In genomic region chr6:29005183-29005885, GRCh38 we compare ENCODE assay signal across 9 cellular contexts. TPM values are rescaled to one million over a fixed set of nuclear protein-coding genes. Genes with fewer than 3 reads are reported as not detected.
DNase-seq lines count a peak whose midpoint lies in the region; ATAC-seq and TF ChIP-seq lines count a peak whose summit lies in the region.
"Had no signal": no experiment of that assay in that cellular context is flagged by ENCODE, and none has a peak within 500 bp of the region (broad histone marks: within the 10 kb centered on the region; RNA-seq: fewer than 3 reads in every experiment).

ZNF311 (minus strand) TSS chr6:29005315; CDS start chr6:29003954, 1,361 bp downstream.

- peaks cover 11% of the 10 kb centered on the region for H3K9me3 Mint-ChIP-seq in activated naive CD8-positive, alpha-beta T cell treated with anti-CD3 and anti-CD28 coated beads, Interleukin-2, amount 50 U/mL, for 24 hours

- no peaks in the 10 kb centered on the region for H3K9me3 ChIP-seq in left ventricle myocardium inferior (replicated peaks)
- no peaks in the 10 kb centered on the region for H3K9me3 ChIP-seq in prostate gland
- H3K9me3 ChIP-seq: SJSA1 had no signal

- H3K4me3 Mint-ChIP-seq in activated naive CD8-positive, alpha-beta T cell treated with anti-CD3 and anti-CD28 coated beads, Interleukin-2, amount 50 U/mL, for 24 hours = peak within 1 kb of the TSS; percentile 77

- H3K36me3 ChIP-seq in left ventricle myocardium inferior (no peaks in the 10 kb centered on the region), prostate gland (no peaks in the 10 kb centered on the region)
- H3K36me3 ChIP-seq: SJSA1 had no signal

- WGBS in prostate gland = 5% methylated on average over 29 of the region's 29 CpGs

- DNase-seq in ELR (ENCODE audit: low read depth) = peak; percentile 62
- DNase-seq in NCI-H526 (lab: John Stamatoyannopoulos, UW) = peak; percentile 7 to 49
- DNase-seq in activated naive CD8-positive, alpha-beta T cell treated with anti-CD3 and anti-CD28 coated beads, Interleukin-2, amount 50 U/mL, for 24 hours = peak; percentile 38
- peak; percentile 55 for DNase-seq in left ventricle myocardium inferior
- DNase-seq in prostate gland (ENCODE audit: low spot score) = peak; percentile 46

- ATAC-seq in activated naive CD8-positive, alpha-beta T cell treated with anti-CD3 and anti-CD28 coated beads, Interleukin-2, amount 50 U/mL, for 24 hours = peak; percentile 90
- ATAC-seq in HG03439 (IDR thresholded peaks at IDR 0.05; ENCODE audit: unreplicated experiment) (no peak), HG02973 (IDR thresholded peaks at IDR 0.05; ENCODE audit: unreplicated experiment) (no peak), HG03108 (IDR thresholded peaks at IDR 0.05; ENCODE audit: unreplicated experiment) (no peak)

- intact Hi-C loops in left ventricle myocardium inferior (cut with micrococcal nuclease) (no loop called here), prostate gland (cut with DNase I) (no loop called here)

- TF ChIP-seq CTCF in left ventricle myocardium inferior (IDR thresholded peaks at IDR 0.05; ENCODE audit: borderline replicate concordance) = no peak
- TF ChIP-seq CTCF in prostate gland (IDR thresholded peaks at IDR 0.05) = no peak

- H3K27ac Mint-ChIP-seq in activated naive CD8-positive, alpha-beta T cell treated with anti-CD3 and anti-CD28 coated beads, Interleukin-2, amount 50 U/mL, for 24 hours = peak within 1 kb of the TSS; percentile 35

- H3K4me3 ChIP-seq in left ventricle myocardium inferior (peak within 1 kb of the TSS; percentile 68), prostate gland (peak within 1 kb of the TSS; percentile 45 to 48)
- H3K4me3 ChIP-seq: SJSA1 had no signal

- H3K27me3 ChIP-seq in left ventricle myocardium inferior (ENCODE audit: low read depth) = peaks cover 37% of the 10 kb centered on the region
- no peaks in the 10 kb centered on the region for H3K27me3 ChIP-seq in prostate gland (replicated peaks; ENCODE audit: insufficient read depth)

- H3K27ac ChIP-seq in left ventricle myocardium inferior (replicated peaks) (peak within 1 kb of the TSS; percentile 80), prostate gland (peak within 1 kb of the TSS; percentile 50 to 67)
- H3K27ac ChIP-seq: SJSA1 had no signal

- peaks cover 15% of the 10 kb centered on the region for H3K27me3 Mint-ChIP-seq in activated naive CD8-positive, alpha-beta T cell treated with anti-CD3 and anti-CD28 coated beads, Interleukin-2, amount 50 U/mL, for 24 hours

- peaks cover 9% of the 10 kb centered on the region for H3K4me1 ChIP-seq in left ventricle myocardium inferior
- no peaks in the 10 kb centered on the region for H3K4me1 ChIP-seq in prostate gland (replicated peaks)
- H3K4me1 ChIP-seq: SJSA1 had no signal

- TF ChIP-seq POLR2A in prostate gland (IDR thresholded peaks at IDR 0.05) = no peak

- H3K4me1 Mint-ChIP-seq in activated naive CD8-positive, alpha-beta T cell treated with anti-CD3 and anti-CD28 coated beads, Interleukin-2, amount 50 U/mL, for 24 hours = peaks cover 13% of the 10 kb centered on the region

- no peaks in the 10 kb centered on the region for H3K36me3 Mint-ChIP-seq in activated naive CD8-positive, alpha-beta T cell treated with anti-CD3 and anti-CD28 coated beads, Interleukin-2, amount 50 U/mL, for 24 hours (ENCODE audit: low read depth)

RNA-seq across cellular contexts. Expression of gene ZNF311, which starts in this region (rescaled TPM):
- total RNA-seq in left ventricle myocardium inferior (0.36 TPM), prostate gland (1 to 10 TPM; 1.9 to 4.3 TPM)
- total RNA-seq: SJSA1 had no signal

Comparison
In these comparisons a context has a peak if more than half of its experiments do, and no peak if none do; other contexts are left out.
1. Peak in DNase-seq, H3K4me3 ChIP-seq and H3K27ac ChIP-seq in left ventricle myocardium inferior; RNA of the gene not detected or under 1 TPM.